ENCODE assay signal across 9 cellular contexts in the genomic region with DNA sequence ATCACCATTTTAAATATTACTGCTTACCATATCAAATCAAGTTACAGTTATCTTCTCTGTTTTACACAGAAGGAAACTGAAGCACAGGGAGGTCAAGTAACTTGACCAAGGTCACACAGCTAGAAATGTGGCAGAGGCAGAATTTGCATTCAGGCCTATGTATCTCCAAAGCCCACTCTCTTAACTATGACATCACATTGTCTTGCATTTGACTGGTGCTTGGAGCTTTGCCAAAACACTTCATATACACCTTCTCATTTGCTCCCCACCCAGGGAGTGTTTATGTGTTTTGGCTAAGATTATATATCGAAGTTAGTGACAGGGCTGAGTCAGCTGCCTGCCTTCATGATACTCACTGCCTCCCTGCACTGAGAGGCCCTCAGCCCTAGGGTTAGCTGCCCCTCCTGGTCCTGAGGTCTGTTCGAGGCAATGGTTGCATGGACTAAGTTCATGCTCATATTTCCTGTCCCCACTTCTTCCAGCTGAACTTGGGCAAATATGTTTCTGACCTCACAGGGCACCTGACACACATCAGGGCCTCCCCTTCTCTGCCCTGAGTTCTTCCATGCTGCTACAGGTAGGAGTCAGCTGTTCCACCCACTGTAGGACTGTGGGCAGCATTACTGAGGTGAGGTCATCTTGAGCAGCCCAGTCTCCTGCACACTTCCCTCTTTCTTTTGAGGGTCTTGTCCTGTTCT.
DNase-seq lines count a peak whose midpoint lies in the region; ATAC-seq and TF ChIP-seq lines count a peak whose summit lies in the region.
"Had no signal": no experiment of that assay in that cellular context is flagged by ENCODE, and none has a peak within 500 bp of the region (broad histone marks: within the 10 kb centered on the region; RNA-seq: fewer than 3 reads in every experiment).

No MANE protein-coding gene starts in this region.

- H3K4me3 ChIP-seq in HFF-Myc (replicated peaks; ENCODE audit: low read depth, low read length) = no peak overlapping the region
- H3K4me3 ChIP-seq: psoas muscle had no signal

- ATAC-seq in GM21825 (IDR thresholded peaks at IDR 0.05; ENCODE audit: unreplicated experiment) (no peak), GM21367 (IDR thresholded peaks at IDR 0.05; ENCODE audit: unreplicated experiment) (no peak)
- ATAC-seq: psoas muscle had no signal

- DNase-seq in CD1c-positive myeloid dendritic cell (ENCODE audit: extremely low spot score) (peak; percentile 82), HFF-Myc (ENCODE audit: extremely low read depth, low read depth) (peak; percentile 54), islet precursor cell (peak; percentile 72), cerebellar cortex (ENCODE audit: low spot score) (no peak), NCI-H82 treated with DMSO at 0.1 percent for 48 hours (lab: John Stamatoyannopoulos, UW; ENCODE audit: unreplicated experiment) (no peak)
- peak; percentile 31 for DNase-seq in activated CD8-positive, alpha-beta memory T cell treated with anti-CD3 and anti-CD28 coated beads, Interleukin-2, amount 50 U/mL, for 1 hour (ENCODE audit: extremely low read depth)
- DNase-seq: psoas muscle had no signal

- no peak for TF ChIP-seq CTCF in HFF-Myc (IDR thresholded peaks at IDR 0.05; ENCODE audit: low read depth, low read length, missing control alignments)

Comparison
In these comparisons a context has a peak if more than half of its experiments do, and no peak if none do; other contexts are left out.
1. DNase-seq: peak in CD1c-positive myeloid dendritic cell (single experiment), HFF-Myc (single experiment), activated CD8-positive, alpha-beta memory T cell treated with anti-CD3 and anti-CD28 coated beads, Interleukin-2, amount 50 U/mL, for 1 hour (single experiment) and islet precursor cell (single experiment); none in cerebellar cortex (single experiment) and NCI-H82 treated with DMSO at 0.1 percent for 48 hours (single experiment).